Comparison of ENCODE assay signal across 10 cellular contexts in the genomic region with DNA sequence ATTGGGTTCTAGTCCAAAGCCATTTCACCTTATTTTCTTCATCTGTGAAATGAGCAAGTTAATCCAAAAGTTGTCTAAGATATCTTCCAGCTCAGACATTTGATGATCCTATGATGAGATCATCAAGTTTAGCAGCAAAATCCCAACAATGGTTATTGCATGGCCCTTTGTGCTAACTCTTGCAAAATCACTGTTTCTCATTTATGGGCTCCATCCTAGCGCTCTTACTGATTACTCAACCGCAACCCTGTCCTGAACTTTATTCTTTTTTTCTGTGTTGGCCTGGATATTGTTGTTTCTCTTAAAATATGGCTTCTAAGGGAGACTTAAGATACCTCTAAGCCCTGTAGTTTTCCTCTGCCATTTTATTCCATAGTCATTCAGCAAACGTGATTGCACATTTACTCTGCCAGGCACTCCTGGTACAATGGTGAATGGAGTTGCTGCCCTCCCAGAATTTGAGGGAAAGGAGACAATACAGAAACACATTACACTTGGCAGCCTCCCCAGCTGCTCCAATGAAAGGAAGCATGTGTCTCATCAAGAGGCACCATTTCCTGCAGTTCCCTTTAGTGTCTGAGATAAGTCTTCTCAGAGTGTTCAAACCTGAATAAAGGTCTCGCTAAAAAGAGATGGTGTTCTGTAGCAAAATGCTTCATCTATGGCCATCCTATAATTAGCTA. TPM values are rescaled to one million over a fixed set of nuclear protein-coding genes. Genes with fewer than 3 reads are reported as not detected.
A peak's percentile ranks its signal among the peaks of the same experiment; 100 is the strongest.
DNase-seq lines count a peak whose midpoint lies in the region; ATAC-seq, FAIRE-seq and TF ChIP-seq lines count a peak whose summit lies in the region.
"Had no signal": no experiment of that assay in that cellular context is flagged by ENCODE, and none has a peak within 500 bp of the region (broad histone marks: within the 10 kb centered on the region; RNA-seq: fewer than 3 reads in every experiment).

No MANE protein-coding gene starts in this region.

- H3K36me3 Mint-ChIP-seq in activated T-cell treated with anti-CD3 and anti-CD28 coated beads, Interleukin-2, amount 50 U/mL, for 24 hours (ENCODE audit: low read depth): no peaks in the 10 kb centered on the region

- no peak for TF ChIP-seq CTCF in osteoblast (IDR thresholded peaks at IDR 0.05; ENCODE audit: extremely low read depth, low read depth, low read length)

- H3K27me3 Mint-ChIP-seq in activated T-cell treated with anti-CD3 and anti-CD28 coated beads, Interleukin-2, amount 50 U/mL, for 24 hours: peaks cover 78% of the 10 kb centered on the region

- no peak for TF ChIP-seq POLR2A in GM12892 (IDR thresholded peaks at IDR 0.05; ENCODE audit: low read depth, low read length)

- H3K27ac Mint-ChIP-seq in activated T-cell treated with anti-CD3 and anti-CD28 coated beads, Interleukin-2, amount 50 U/mL, for 24 hours: no peak overlapping the region

- H3K4me1 ChIP-seq in osteoblast (ENCODE audit: insufficient read depth, low read length): peaks cover 50% of the 10 kb centered on the region

- no peak for ATAC-seq in GM18861 (IDR thresholded peaks at IDR 0.05; ENCODE audit: unreplicated experiment)

- no peaks in the 10 kb centered on the region for H3K36me3 ChIP-seq in osteoblast (ENCODE audit: insufficient read depth, low read length)
- H3K36me3 ChIP-seq: upper lobe of left lung had no signal

- H3K27ac ChIP-seq in osteoblast (ENCODE audit: low read depth, low read length): peak overlapping the region; percentile 96

- FAIRE-seq in GM12892 (lab: Jason Lieb, UNC): no peak

- no peaks in the 10 kb centered on the region for H3K27me3 ChIP-seq in osteoblast (ENCODE audit: insufficient read depth, low read length)
- H3K27me3 ChIP-seq: upper lobe of left lung had no signal

- H3K4me3 Mint-ChIP-seq in activated T-cell treated with anti-CD3 and anti-CD28 coated beads, Interleukin-2, amount 50 U/mL, for 24 hours: no peak overlapping the region

- peak overlapping the region; percentile 73 for H3K4me2 ChIP-seq in osteoblast (ENCODE audit: insufficient read depth, low read length)

- no peaks in the 10 kb centered on the region for H3K79me2 ChIP-seq in osteoblast (ENCODE audit: insufficient read depth, low read length)

- DNase-seq in C1 segment of cervical spinal cord (lab: John Stamatoyannopoulos, UW) (peak in 11 of 14 donors; percentile 18 to 76 (median 53)), RPMI7951 (ENCODE audit: low read depth) (peak; percentile 86), fibroblast of peridontal ligament (ENCODE audit: extremely low read depth) (peak; percentile 98), osteoblast (ENCODE audit: insufficient read length, low spot score, missing footprints) (peak; percentile 88), GM12892 (ENCODE audit: insufficient read length) (no peak)
- no peak for DNase-seq in stimulated activated naive CD4-positive, alpha-beta T cell treated with Interleukin-2 at 50 U/mL for 16 hours (lab: John Stamatoyannopoulos, UW)
- DNase-seq in activated T-cell treated with anti-CD3 and anti-CD28 coated beads, Interleukin-2, amount 50 U/mL, for 24 hours: no peak
- DNase-seq: activated CD4-positive, alpha-beta T cell treated with anti-CD3 and anti-CD28 coated beads for 1 hour; upper lobe of left lung had no signal

- peaks cover 17% of the 10 kb centered on the region for H3K4me1 Mint-ChIP-seq in activated T-cell treated with anti-CD3 and anti-CD28 coated beads, Interleukin-2, amount 50 U/mL, for 24 hours (ENCODE audit: low read depth)

- no peak overlapping the region for H3K4me3 ChIP-seq in osteoblast (ENCODE audit: insufficient read depth, low read length)
- H3K4me3 ChIP-seq: upper lobe of left lung had no signal

- peaks cover 2% of the 10 kb centered on the region for H4K20me1 ChIP-seq in osteoblast (ENCODE audit: insufficient read depth, low read length)

- peak overlapping the region; percentile 52 for H2AFZ ChIP-seq in osteoblast (ENCODE audit: low read length)

- H3K9me3 Mint-ChIP-seq in activated T-cell treated with anti-CD3 and anti-CD28 coated beads, Interleukin-2, amount 50 U/mL, for 24 hours: no peaks in the 10 kb centered on the region

- H3K9me3 ChIP-seq in osteoblast (ENCODE audit: low read depth, low read length): no peaks in the 10 kb centered on the region
- H3K9me3 ChIP-seq: upper lobe of left lung had no signal

RNA-seq across cellular contexts. Expression of a gene that starts 4.4 kb away (rescaled TPM):
- total RNA-seq in RPMI7951 (2014; rRNA removed; shearing (Covaris generic)): 64.6 and 66.1 TPM in 2 replicates
- 75.1 and 77.4 TPM in 2 replicates for total RNA-seq in osteoblast
- 0.51 TPM for polyA plus RNA-seq in GM12892 (2012; ENCODE audit: missing spikeins)

RNA-seq across cellular contexts. Expression of a gene that starts 44.0 kb away (rescaled TPM):
- total RNA-seq in RPMI7951 (2014; rRNA removed; shearing (Covaris generic)): 25.5 and 29.4 TPM in 2 replicates
- 19.2 TPM in 2 replicates for total RNA-seq in osteoblast
- polyA plus RNA-seq in GM12892 (2012; ENCODE audit: missing spikeins): 14.8 TPM

Comparison
In these comparisons a context has a peak if more than half of its experiments do, and no peak if none do; other contexts are left out.
1. DNase-seq: peak in C1 segment of cervical spinal cord (11 of 14), RPMI7951 (single experiment), fibroblast of peridontal ligament (single experiment) and osteoblast (single experiment); none in stimulated activated naive CD4-positive, alpha-beta T cell treated with Interleukin-2 at 50 U/mL for 16 hours (single experiment), activated T-cell treated with anti-CD3 and anti-CD28 coated beads, Interleukin-2, amount 50 U/mL, for 24 hours (single experiment) and GM12892 (single experiment).